In genomic region chr11:867856-868358, GRCh38 we compare ENCODE assay signal across 13 cellular contexts. TPM values are rescaled to one million over a fixed set of nuclear protein-coding genes. Genes with fewer than 3 reads are reported as not detected.
DNase-seq lines count a peak whose midpoint lies in the region; ATAC-seq, FAIRE-seq and TF ChIP-seq lines count a peak whose summit lies in the region.
"Had no signal": no experiment of that assay in that cellular context is flagged by ENCODE, and none has a peak within 500 bp of the region (broad histone marks: within the 10 kb centered on the region; RNA-seq: fewer than 3 reads in every experiment).

No MANE protein-coding gene starts in this region.

- POLR2A ChIA-PET in HepG2 (lab: Yijun Ruan, JAX) = interaction anchor here (0.6 kb wide), 1 partner anchor 24 kb away, joined by 3 read pairs; no protein-coding TSS in a partner anchor

- no peak for ATAC-seq in HepG2
- ATAC-seq in right lobe of liver = no peak

- no peak overlapping the region for H2BK120ac ChIP-seq in neuronal stem cell (ENCODE audit: low read depth, low read length)

- TF ChIP-seq CTCF in HepG2 (CRISPR knock-in tag; IDR thresholded peaks at IDR 0.05) (no peak), right lobe of liver (IDR thresholded peaks at IDR 0.05) (no peak), kidney (IDR thresholded peaks at IDR 0.05; ENCODE audit: borderline replicate concordance, extremely low read depth, insufficient read depth) (no peak)

- no peak overlapping the region for H3K18ac ChIP-seq in neuronal stem cell (ENCODE audit: low read length)

- intact Hi-C loops in HepG2 (cut with micrococcal nuclease; ENCODE audit: unreplicated experiment) (no loop called here), right lobe of liver (cut with DNase I) (no loop called here), kidney (cut with DNase I) (no loop called here)

- H3K9ac ChIP-seq in HepG2 (ENCODE audit: insufficient read depth, low read depth, low read length) (no peak overlapping the region), SK-N-MC (ENCODE audit: insufficient read length) (no peak overlapping the region), neuronal stem cell (ENCODE audit: low read depth, low read length, poor library complexity) (peak overlapping the region; percentile 44), kidney (ENCODE audit: low read length in 2 of 2) (no peak overlapping the region)
- H3K9ac ChIP-seq: GM23248 had no signal

- H3K4ac ChIP-seq in neuronal stem cell (ENCODE audit: low read length) = no peak overlapping the region

- TF ChIP-seq RAD21 in HepG2 (CRISPR knock-in tag; IDR thresholded peaks at IDR 0.05) = no peak

- H2AK5ac ChIP-seq in neuronal stem cell (ENCODE audit: low read depth, low read length) = no peak overlapping the region

- H2BK5ac ChIP-seq in neuronal stem cell (ENCODE audit: low read length) = no peak overlapping the region

- H2AFZ ChIP-seq in HepG2 (ENCODE audit: low read length) = no peak overlapping the region
- H2AFZ ChIP-seq in neuronal stem cell (ENCODE audit: low read length) = no peak overlapping the region
- H2AFZ ChIP-seq: GM23248 had no signal

- H3K14ac ChIP-seq in neuronal stem cell (ENCODE audit: low read length) = no peak overlapping the region

- no peak for FAIRE-seq in HepG2 (lab: Jason Lieb, UNC)
- no peak for FAIRE-seq in kidney (lab: Jason Lieb, UNC)
- FAIRE-seq: GM12891 had no signal

- H4K20me1 ChIP-seq in HepG2 (ENCODE audit: insufficient read depth, low read length) = no peaks in the 10 kb centered on the region

- no peak overlapping the region for H3K27ac ChIP-seq in HepG2 (ENCODE audit: extremely low read length, insufficient read depth, low read length)
- H3K27ac ChIP-seq in right lobe of liver = no peak overlapping the region
- H3K27ac ChIP-seq in SK-N-MC = peak overlapping the region; percentile 36; the same call in 1 of the 2 replicates
- H3K27ac ChIP-seq in neuronal stem cell (replicated peaks; ENCODE audit: low read length) = no peak overlapping the region
- no peak overlapping the region for H3K27ac ChIP-seq in kidney (ENCODE audit: low read depth in 2 of 2, low read length in 2 of 2)
- H3K27ac ChIP-seq: GM23248 had no signal

- no peak overlapping the region for H2BK12ac ChIP-seq in neuronal stem cell (ENCODE audit: low read length)

- DNase-seq in HepG2 (ENCODE audit: low spot score) (no peak), right lobe of liver (no peak), SK-N-MC (ENCODE audit: low read depth, low spot score) (no peak), neuronal stem cell (ENCODE audit: low spot score) (no peak), kidney (no peak), RPMI8226 (no peak)
- DNase-seq: C1 segment of cervical spinal cord; CD4-positive, alpha-beta T cell; DMS79; GM23248 had no signal

- in situ Hi-C loops in HepG2 (cut with HindIII; ENCODE audit: extremely low pct_ligation_motif_present, low pct_unique_long_range_greater_than_20kb) = no loop called here

- BruUV-seq in HepG2 (replicated peaks; lab: Mats Ljungman, UMichigan) = no TSS peak

- H4K91ac ChIP-seq in neuronal stem cell (ENCODE audit: low read depth, low read length, poor library complexity) = no peak overlapping the region

- H3K36me3 ChIP-seq in HepG2 (replicated peaks in 1 of 2; ENCODE audit: control insufficient read depth in 1 of 2, insufficient read depth in 2 of 2, low read length in 2 of 2) = peaks cover 2 to 6% of the 10 kb centered on the region in 2 experiments; a peak in 2 of 5 replicates
- H3K36me3 ChIP-seq in right lobe of liver = no peaks in the 10 kb centered on the region
- H3K36me3 ChIP-seq in SK-N-MC (ENCODE audit: insufficient read depth, low read length) = no peaks in the 10 kb centered on the region; the same call in 1 of the 2 replicates
- H3K36me3 ChIP-seq in neuronal stem cell (replicated peaks in 1 of 2; ENCODE audit: control insufficient read depth in 2 of 2, insufficient read depth in 2 of 2, low read length in 2 of 2) = peaks cover 4 to 42% of the 10 kb centered on the region in 2 donors
- H3K36me3 ChIP-seq in kidney (ENCODE audit: control insufficient read depth in 1 of 2, insufficient read depth in 2 of 2, low read length in 2 of 2) = no peaks in the 10 kb centered on the region

- no peak overlapping the region for H3K23ac ChIP-seq in neuronal stem cell (ENCODE audit: low read depth, low read length, poor library complexity)

- H3K4me3 ChIP-seq in HepG2 (replicated peaks in 1 of 3; ENCODE audit: insufficient read depth in 1 of 3, low read depth in 2 of 3, low read length in 3 of 3) = no peak overlapping the region
- no peak overlapping the region for H3K4me3 ChIP-seq in right lobe of liver
- no peak overlapping the region for H3K4me3 ChIP-seq in SK-N-MC
- H3K4me3 ChIP-seq in neuronal stem cell (ENCODE audit: low read length in 2 of 2) = no peak overlapping the region
- H3K4me3 ChIP-seq in kidney (ENCODE audit: low read length in 2 of 2) = no peak overlapping the region
- H3K4me3 ChIP-seq: GM23248 had no signal

- no peak overlapping the region for H2BK15ac ChIP-seq in neuronal stem cell (ENCODE audit: low read length)

- no peaks in the 10 kb centered on the region for H3K27me3 ChIP-seq in HepG2 (ENCODE audit: control insufficient read depth in 1 of 2, insufficient read depth in 2 of 2, low read length in 2 of 2)
- H3K27me3 ChIP-seq in right lobe of liver = no peaks in the 10 kb centered on the region
- no peaks in the 10 kb centered on the region for H3K27me3 ChIP-seq in neuronal stem cell (ENCODE audit: control insufficient read depth in 3 of 3, insufficient read depth in 3 of 3, low read depth in 1 of 3, low read length in 3 of 3)

- TF ChIP-seq EP300 in HepG2 (IDR thresholded peaks at IDR 0.05; ENCODE audit: low read depth in 2 of 2, low read length in 2 of 2) (no peak), HepG2 (CRISPR knock-in tag; IDR thresholded peaks at IDR 0.05; ENCODE audit: borderline replicate concordance) (no peak)

- H3K4me1 ChIP-seq in HepG2 (ENCODE audit: insufficient read depth, low read length) = 0 out of 2 replicates have a peak, but pooled peaks cover 8% of the 10 kb centered on the region
- no peaks in the 10 kb centered on the region for H3K4me1 ChIP-seq in right lobe of liver
- H3K4me1 ChIP-seq in neuronal stem cell (ENCODE audit: control insufficient read depth in 2 of 2, insufficient read depth in 1 of 2, low read depth in 1 of 2, low read length in 2 of 2) = peaks cover 2 to 11% of the 10 kb centered on the region in 2 donors
- peaks cover 4 to 8% of the 10 kb centered on the region in 2 donors for H3K4me1 ChIP-seq in kidney (ENCODE audit: control insufficient read depth in 1 of 2, insufficient read depth in 1 of 2, low read depth in 1 of 2, low read length in 2 of 2)

- H3K79me1 ChIP-seq in neuronal stem cell (ENCODE audit: low read depth, low read length) = peaks cover 5% of the 10 kb centered on the region

- no peak for TF ChIP-seq POLR2A in HepG2 (IDR thresholded peaks at IDR 0.05; ENCODE audit: insufficient read depth in 1 of 2, low read depth in 2 of 2, low read length in 2 of 2)
- TF ChIP-seq POLR2A in right lobe of liver (IDR thresholded peaks at IDR 0.05) = no peak

- H3K9me3 ChIP-seq in HepG2 (ENCODE audit: low read length) (no peaks in the 10 kb centered on the region), right lobe of liver (no peaks in the 10 kb centered on the region), SK-N-MC (ENCODE audit: low read depth, low read length) (no peaks in the 10 kb centered on the region), neuronal stem cell (replicated peaks in 1 of 2; ENCODE audit: control insufficient read depth in 2 of 2, insufficient read depth in 1 of 2, low read depth in 1 of 2, low read length in 2 of 2) (no peaks in the 10 kb centered on the region), kidney (ENCODE audit: control insufficient read depth in 1 of 2, low read length in 2 of 2) (no peaks in the 10 kb centered on the region)

- H3K4me2 ChIP-seq in HepG2 (ENCODE audit: low read depth, low read length) (no peak overlapping the region), neuronal stem cell (ENCODE audit: insufficient read depth, low read length, poor library complexity, severe bottlenecking) (no peak overlapping the region)

- no peak overlapping the region for H4K8ac ChIP-seq in neuronal stem cell (ENCODE audit: low read depth, low read length)

- no peaks in the 10 kb centered on the region for H3K79me2 ChIP-seq in HepG2 (ENCODE audit: insufficient read depth, low read length)

- CTCF ChIA-PET in HepG2 (lab: Yijun Ruan, JAX; ENCODE audit: low intra/inter-chr PET ratio, low total read pairs) = no interaction called here

- WGBS in HepG2 (ENCODE audit: low lambda C conversion rate) = 98% methylated on average over 6 of the region's 8 CpGs
- 90% methylated on average over 2 of the region's 8 CpGs for WGBS in right lobe of liver (ENCODE audit: insufficient coverage, low coverage, low lambda C conversion rate, missing lambda C conversion rate)
- no CpG with 5 or more reads among the region's 8 CpGs for WGBS in neuronal stem cell (ENCODE audit: extremely low coverage in 2 of 2, insufficient read length in 2 of 2, insufficient replicate concordance in 1 of 2), 2 donors

RNA-seq across cellular contexts. Expression of gene TSPAN4, which starts 25.3 kb away (rescaled TPM):
- total RNA-seq in HepG2 (2016; rRNA removed; fragmentation: Illumina TruSeq; extraction: Trizol) (13.2 and 31.7 TPM in 2 replicates), right lobe of liver (10 to 100 TPM; 14.9 to 80.6 (median 30.5) TPM), kidney (104 TPM)
- total RNA-seq in HepG2 (2016; cell fraction: cytosol; rRNA removed; fragmentation: Illumina TruSeq; extraction: Trizol; ENCODE audit: low read depth) = 8.9 and 10.0 TPM in 2 replicates
- 12.0 and 31.8 TPM in 2 replicates for total RNA-seq in HepG2 (2016; cell fraction: insoluble cytoplasmic fraction; rRNA removed; fragmentation: Illumina TruSeq; extraction: Trizol)
- total RNA-seq in HepG2 (2016; cell fraction: membrane; rRNA removed; fragmentation: Illumina TruSeq; extraction: Trizol) = 11.0 and 13.5 TPM in 2 replicates
- total RNA-seq in HepG2 (2016; cell fraction: nucleus; rRNA removed; fragmentation: Illumina TruSeq; extraction: Trizol) = 26.1 and 32.6 TPM in 2 replicates
- polyA plus RNA-seq in HepG2 (2011; rRNA removed) (68.3 and 88.5 TPM in 2 replicates), kidney (ENCODE audit: insufficient read depth, low read depth, low replicate concordance) (81.2 TPM)
- polyA plus RNA-seq in HepG2 (2011; cell fraction: cytosol; rRNA removed) = 60.2 and 113 TPM in 2 replicates
- polyA plus RNA-seq in HepG2 (2011; cell fraction: nucleus; rRNA removed) = 232 and 327 TPM in 2 replicates
- polyA plus RNA-seq in HepG2 (2012) = 22.7 and 28.5 TPM in 2 replicates
- polyA plus RNA-seq in HepG2 (2016; cell fraction: cytosol; fragmentation: Illumina TruSeq; extraction: Trizol; ENCODE audit: low read depth) = 10.4 TPM in 2 replicates
- polyA plus RNA-seq in HepG2 (2016; cell fraction: insoluble cytoplasmic fraction; fragmentation: Illumina TruSeq; extraction: Trizol; ENCODE audit: low read depth) = 11.8 and 12.7 TPM in 2 replicates
- polyA plus RNA-seq in HepG2 (2016; cell fraction: membrane; fragmentation: Illumina TruSeq; extraction: Trizol; ENCODE audit: low read depth) = 8.5 and 12.0 TPM in 2 replicates
- polyA plus RNA-seq in HepG2 (2016; cell fraction: nucleus; fragmentation: Illumina TruSeq; extraction: Trizol; ENCODE audit: insufficient read depth, low read depth) = 59.4 and 62.8 TPM in 2 replicates
- polyA minus RNA-seq in HepG2 (2011; rRNA and poly(A)+ RNA removed; ENCODE audit: low replicate concordance) = 59.6 and 124 TPM in 2 replicates
- 24.9 and 25.9 TPM in 2 replicates for polyA minus RNA-seq in HepG2 (2011; cell fraction: cytosol; rRNA and poly(A)+ RNA removed)
- 16.4 and 16.9 TPM in 2 replicates for polyA minus RNA-seq in HepG2 (2011; cell fraction: nucleus; rRNA and poly(A)+ RNA removed)
- 39.4 TPM for polyA plus RNA-seq in neuronal stem cell (2013, experiment 1 of 2)
- 35.6 TPM for polyA plus RNA-seq in neuronal stem cell (2013, experiment 2 of 2)

RNA-seq across cellular contexts. Expression of gene POLR2L, which starts 25.6 kb away (rescaled TPM):
- total RNA-seq in HepG2 (2016; rRNA removed; fragmentation: Illumina TruSeq; extraction: Trizol) (114 and 146 TPM in 2 replicates), right lobe of liver (10 to 100 TPM; 34.5 to 88.1 (median 72.9) TPM), kidney (107 TPM)
- total RNA-seq in HepG2 (2016; cell fraction: cytosol; rRNA removed; fragmentation: Illumina TruSeq; extraction: Trizol; ENCODE audit: low read depth) = 37.0 and 48.5 TPM in 2 replicates
- 113 and 136 TPM in 2 replicates for total RNA-seq in HepG2 (2016; cell fraction: insoluble cytoplasmic fraction; rRNA removed; fragmentation: Illumina TruSeq; extraction: Trizol)
- 68.6 and 79.8 TPM in 2 replicates for total RNA-seq in HepG2 (2016; cell fraction: membrane; rRNA removed; fragmentation: Illumina TruSeq; extraction: Trizol)
- 34.9 and 39.5 TPM in 2 replicates for total RNA-seq in HepG2 (2016; cell fraction: nucleus; rRNA removed; fragmentation: Illumina TruSeq; extraction: Trizol)
- polyA plus RNA-seq in HepG2 (2011; rRNA removed) (104 and 115 TPM in 2 replicates), kidney (ENCODE audit: insufficient read depth, low read depth, low replicate concordance) (376 TPM)
- 35.1 and 78.0 TPM in 2 replicates for polyA plus RNA-seq in HepG2 (2011; cell fraction: cytosol; rRNA removed)
- 44.7 and 47.4 TPM in 2 replicates for polyA plus RNA-seq in HepG2 (2011; cell fraction: nucleus; rRNA removed)
- polyA plus RNA-seq in HepG2 (2012) = 57.4 and 93.8 TPM in 2 replicates
- polyA plus RNA-seq in HepG2 (2016; cell fraction: cytosol; fragmentation: Illumina TruSeq; extraction: Trizol; ENCODE audit: low read depth) = 58.6 and 89.5 TPM in 2 replicates
- 221 and 225 TPM in 2 replicates for polyA plus RNA-seq in HepG2 (2016; cell fraction: insoluble cytoplasmic fraction; fragmentation: Illumina TruSeq; extraction: Trizol; ENCODE audit: low read depth)
- polyA plus RNA-seq in HepG2 (2016; cell fraction: membrane; fragmentation: Illumina TruSeq; extraction: Trizol; ENCODE audit: low read depth) = 90.2 and 102 TPM in 2 replicates
- 84.0 and 90.2 TPM in 2 replicates for polyA plus RNA-seq in HepG2 (2016; cell fraction: nucleus; fragmentation: Illumina TruSeq; extraction: Trizol; ENCODE audit: insufficient read depth, low read depth)
- polyA minus RNA-seq in HepG2 (2011; rRNA and poly(A)+ RNA removed; ENCODE audit: low replicate concordance) = 129 and 143 TPM in 2 replicates
- 35.6 and 37.0 TPM in 2 replicates for polyA minus RNA-seq in HepG2 (2011; cell fraction: cytosol; rRNA and poly(A)+ RNA removed)
- 27.3 and 33.1 TPM in 2 replicates for polyA minus RNA-seq in HepG2 (2011; cell fraction: nucleus; rRNA and poly(A)+ RNA removed)
- polyA plus RNA-seq in neuronal stem cell (2013, experiment 1 of 2) = 129 TPM
- 129 TPM for polyA plus RNA-seq in neuronal stem cell (2013, experiment 2 of 2)

RNA-seq across cellular contexts. Expression of gene CD151, which starts 35.2 kb away (rescaled TPM):
- total RNA-seq in HepG2 (2016; rRNA removed; fragmentation: Illumina TruSeq; extraction: Trizol) (54.0 and 125 TPM in 2 replicates), right lobe of liver (100 to 1,000 TPM in 5 of 6 experiments, 10 to 100 TPM in 1; 70.8 to 156 (median 135) TPM), kidney (476 TPM)
- total RNA-seq in HepG2 (2016; cell fraction: cytosol; rRNA removed; fragmentation: Illumina TruSeq; extraction: Trizol; ENCODE audit: low read depth) = 31.5 and 37.4 TPM in 2 replicates
- total RNA-seq in HepG2 (2016; cell fraction: insoluble cytoplasmic fraction; rRNA removed; fragmentation: Illumina TruSeq; extraction: Trizol) = 60.0 and 126 TPM in 2 replicates
- 34.7 and 43.1 TPM in 2 replicates for total RNA-seq in HepG2 (2016; cell fraction: membrane; rRNA removed; fragmentation: Illumina TruSeq; extraction: Trizol)
- total RNA-seq in HepG2 (2016; cell fraction: nucleus; rRNA removed; fragmentation: Illumina TruSeq; extraction: Trizol) = 93.4 and 110 TPM in 2 replicates
- polyA plus RNA-seq in HepG2 (2011; rRNA removed) (197 and 287 TPM in 2 replicates), kidney (ENCODE audit: insufficient read depth, low read depth, low replicate concordance) (379 TPM)
- polyA plus RNA-seq in HepG2 (2011; cell fraction: cytosol; rRNA removed) = 200 and 252 TPM in 2 replicates
- polyA plus RNA-seq in HepG2 (2011; cell fraction: nucleus; rRNA removed) = 375 and 396 TPM in 2 replicates
- 93.8 and 141 TPM in 2 replicates for polyA plus RNA-seq in HepG2 (2012)
- polyA plus RNA-seq in HepG2 (2016; cell fraction: cytosol; fragmentation: Illumina TruSeq; extraction: Trizol; ENCODE audit: low read depth) = 36.4 and 45.9 TPM in 2 replicates
- 54.8 and 63.7 TPM in 2 replicates for polyA plus RNA-seq in HepG2 (2016; cell fraction: insoluble cytoplasmic fraction; fragmentation: Illumina TruSeq; extraction: Trizol; ENCODE audit: low read depth)
- polyA plus RNA-seq in HepG2 (2016; cell fraction: membrane; fragmentation: Illumina TruSeq; extraction: Trizol; ENCODE audit: low read depth) = 41.9 and 45.5 TPM in 2 replicates
- 208 and 218 TPM in 2 replicates for polyA plus RNA-seq in HepG2 (2016; cell fraction: nucleus; fragmentation: Illumina TruSeq; extraction: Trizol; ENCODE audit: insufficient read depth, low read depth)
- 312 and 492 TPM in 2 replicates for polyA minus RNA-seq in HepG2 (2011; rRNA and poly(A)+ RNA removed; ENCODE audit: low replicate concordance)
- polyA minus RNA-seq in HepG2 (2011; cell fraction: cytosol; rRNA and poly(A)+ RNA removed) = 90.0 and 90.8 TPM in 2 replicates
- polyA minus RNA-seq in HepG2 (2011; cell fraction: nucleus; rRNA and poly(A)+ RNA removed) = 60.9 and 80.8 TPM in 2 replicates
- 74.1 TPM for polyA plus RNA-seq in neuronal stem cell (2013, experiment 1 of 2)
- polyA plus RNA-seq in neuronal stem cell (2013, experiment 2 of 2) = 74.3 TPM

RNA-seq across cellular contexts. Expression of gene CRACR2B, which starts 40.2 kb away (rescaled TPM):
- 8.9 and 14.9 TPM in 2 replicates for total RNA-seq in HepG2 (2016; rRNA removed; fragmentation: Illumina TruSeq; extraction: Trizol)
- 5.5 and 5.9 TPM in 2 replicates for total RNA-seq in HepG2 (2016; cell fraction: cytosol; rRNA removed; fragmentation: Illumina TruSeq; extraction: Trizol; ENCODE audit: low read depth)
- total RNA-seq in HepG2 (2016; cell fraction: insoluble cytoplasmic fraction; rRNA removed; fragmentation: Illumina TruSeq; extraction: Trizol) = 8.5 and 12.6 TPM in 2 replicates
- total RNA-seq in HepG2 (2016; cell fraction: membrane; rRNA removed; fragmentation: Illumina TruSeq; extraction: Trizol) = 6.6 and 10.0 TPM in 2 replicates
- 10.8 and 16.7 TPM in 2 replicates for total RNA-seq in HepG2 (2016; cell fraction: nucleus; rRNA removed; fragmentation: Illumina TruSeq; extraction: Trizol)
- polyA plus RNA-seq in HepG2 (2011; rRNA removed) = 21.0 and 27.7 TPM in 2 replicates
- polyA plus RNA-seq in HepG2 (2011; cell fraction: cytosol; rRNA removed) = 9.8 and 16.5 TPM in 2 replicates
- polyA plus RNA-seq in HepG2 (2011; cell fraction: nucleus; rRNA removed) = 278 and 343 TPM in 2 replicates
- 10.5 and 14.8 TPM in 2 replicates for polyA plus RNA-seq in HepG2 (2012)
- polyA plus RNA-seq in HepG2 (2016; cell fraction: cytosol; fragmentation: Illumina TruSeq; extraction: Trizol; ENCODE audit: low read depth) = 8.3 and 10.9 TPM in 2 replicates
- polyA plus RNA-seq in HepG2 (2016; cell fraction: insoluble cytoplasmic fraction; fragmentation: Illumina TruSeq; extraction: Trizol; ENCODE audit: low read depth) = 14.8 and 17.4 TPM in 2 replicates
- 11.2 and 14.5 TPM in 2 replicates for polyA plus RNA-seq in HepG2 (2016; cell fraction: membrane; fragmentation: Illumina TruSeq; extraction: Trizol; ENCODE audit: low read depth)
- polyA plus RNA-seq in HepG2 (2016; cell fraction: nucleus; fragmentation: Illumina TruSeq; extraction: Trizol; ENCODE audit: insufficient read depth, low read depth) = 48.6 and 55.2 TPM in 2 replicates
- polyA minus RNA-seq in HepG2 (2011; rRNA and poly(A)+ RNA removed; ENCODE audit: low replicate concordance) = 3.4 and 13.9 TPM in 2 replicates
- 7.5 and 8.4 TPM in 2 replicates for polyA minus RNA-seq in HepG2 (2011; cell fraction: cytosol; rRNA and poly(A)+ RNA removed)
- polyA minus RNA-seq in HepG2 (2011; cell fraction: nucleus; rRNA and poly(A)+ RNA removed) = 22.7 and 23.2 TPM in 2 replicates
- 1 to 10 TPM; 2.2 to 4.0 (median 3.1) TPM for total RNA-seq in right lobe of liver
- 12.4 TPM for polyA plus RNA-seq in neuronal stem cell (2013, experiment 1 of 2)
- 11.8 TPM for polyA plus RNA-seq in neuronal stem cell (2013, experiment 2 of 2)
- total RNA-seq in kidney = 22.6 TPM
- 16.5 TPM for polyA plus RNA-seq in kidney (ENCODE audit: insufficient read depth, low read depth, low replicate concordance)
- total RNA-seq: A172, HT1080 had no signal

RNA-seq across cellular contexts. Expression of gene CHID1, which starts 42.7 kb away (rescaled TPM):
- 39.6 and 65.1 TPM in 2 replicates for total RNA-seq in HepG2 (2016; rRNA removed; fragmentation: Illumina TruSeq; extraction: Trizol)
- 33.8 and 46.6 TPM in 2 replicates for total RNA-seq in HepG2 (2016; cell fraction: cytosol; rRNA removed; fragmentation: Illumina TruSeq; extraction: Trizol; ENCODE audit: low read depth)
- total RNA-seq in HepG2 (2016; cell fraction: insoluble cytoplasmic fraction; rRNA removed; fragmentation: Illumina TruSeq; extraction: Trizol) = 38.9 and 71.7 TPM in 2 replicates
- 45.9 and 51.6 TPM in 2 replicates for total RNA-seq in HepG2 (2016; cell fraction: membrane; rRNA removed; fragmentation: Illumina TruSeq; extraction: Trizol)
- total RNA-seq in HepG2 (2016; cell fraction: nucleus; rRNA removed; fragmentation: Illumina TruSeq; extraction: Trizol) = 60.6 and 61.3 TPM in 2 replicates
- polyA plus RNA-seq in HepG2 (2011; rRNA removed) = 93.6 and 102 TPM in 2 replicates
- polyA plus RNA-seq in HepG2 (2011; cell fraction: cytosol; rRNA removed) = 113 and 124 TPM in 2 replicates
- polyA plus RNA-seq in HepG2 (2011; cell fraction: nucleus; rRNA removed) = 70.7 and 76.1 TPM in 2 replicates
- 49.7 and 66.2 TPM in 2 replicates for polyA plus RNA-seq in HepG2 (2012)
- polyA plus RNA-seq in HepG2 (2016; cell fraction: cytosol; fragmentation: Illumina TruSeq; extraction: Trizol; ENCODE audit: low read depth) = 34.4 and 49.9 TPM in 2 replicates
- polyA plus RNA-seq in HepG2 (2016; cell fraction: insoluble cytoplasmic fraction; fragmentation: Illumina TruSeq; extraction: Trizol; ENCODE audit: low read depth) = 41.0 and 42.5 TPM in 2 replicates
- polyA plus RNA-seq in HepG2 (2016; cell fraction: membrane; fragmentation: Illumina TruSeq; extraction: Trizol; ENCODE audit: low read depth) = 38.3 and 51.4 TPM in 2 replicates
- polyA plus RNA-seq in HepG2 (2016; cell fraction: nucleus; fragmentation: Illumina TruSeq; extraction: Trizol; ENCODE audit: insufficient read depth, low read depth) = 96.7 and 105 TPM in 2 replicates
- polyA minus RNA-seq in HepG2 (2011; rRNA and poly(A)+ RNA removed; ENCODE audit: low replicate concordance) = 40.3 and 91.1 TPM in 2 replicates
- 32.6 and 33.2 TPM in 2 replicates for polyA minus RNA-seq in HepG2 (2011; cell fraction: cytosol; rRNA and poly(A)+ RNA removed)
- 25.8 and 26.1 TPM in 2 replicates for polyA minus RNA-seq in HepG2 (2011; cell fraction: nucleus; rRNA and poly(A)+ RNA removed)
- total RNA-seq in right lobe of liver = 100 to 1,000 TPM in 1 of 6 experiments, 10 to 100 TPM in 5; 61.1 to 157 (median 78.7) TPM
- polyA plus RNA-seq in neuronal stem cell (2013, experiment 1 of 2) = 42.0 TPM
- 43.9 TPM for polyA plus RNA-seq in neuronal stem cell (2013, experiment 2 of 2)
- 82.2 TPM for total RNA-seq in kidney
- 128 TPM for polyA plus RNA-seq in kidney (ENCODE audit: insufficient read depth, low read depth, low replicate concordance)
